ENCODE assay signal across 19 cellular contexts in the genomic region with DNA sequence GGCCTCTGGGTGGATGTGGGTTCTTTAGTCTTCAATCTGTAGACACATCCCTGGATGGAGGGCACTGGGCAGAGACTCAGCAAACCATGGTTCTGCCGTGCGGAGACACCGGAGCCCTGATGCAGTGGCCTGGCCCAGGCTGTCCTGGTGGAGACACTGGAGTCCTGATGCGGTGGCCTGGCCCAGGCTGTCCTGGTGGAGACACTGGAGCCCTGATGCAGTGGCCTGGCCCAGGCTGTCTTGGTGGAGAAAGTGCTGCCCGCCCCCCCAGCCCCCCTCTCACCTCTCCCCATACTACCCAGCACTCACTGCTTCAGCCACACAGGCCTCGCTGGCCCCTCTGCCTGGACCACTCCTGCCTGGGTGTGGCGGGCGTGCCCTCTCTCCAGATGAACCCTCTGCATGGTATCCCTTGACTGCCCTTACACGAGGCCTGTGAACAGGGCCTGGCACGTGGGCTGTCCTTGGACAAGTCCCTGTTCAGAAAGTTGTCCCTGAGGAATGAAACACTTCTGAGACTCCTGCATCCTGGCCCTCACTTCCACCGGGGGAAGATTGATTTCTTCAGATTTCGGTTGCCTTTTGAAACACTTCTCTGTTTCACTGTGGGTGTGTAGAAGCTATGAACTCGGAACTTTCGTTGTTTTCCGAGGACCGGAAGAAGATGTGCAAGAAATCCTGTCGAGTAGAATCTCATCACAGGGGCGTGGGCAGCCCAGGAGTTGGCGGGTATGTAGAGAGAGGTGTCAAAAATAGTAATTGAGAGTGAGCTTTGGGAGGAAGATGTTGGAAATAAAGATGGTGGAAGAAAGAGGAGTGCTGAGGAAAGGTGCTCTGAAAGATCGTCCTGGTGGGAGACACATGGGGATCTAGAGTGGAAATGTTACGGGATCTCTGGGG. TPM values are rescaled to one million over a fixed set of nuclear protein-coding genes. Genes with fewer than 3 reads are reported as not detected.
DNase-seq lines count a peak whose midpoint lies in the region; ATAC-seq and TF ChIP-seq lines count a peak whose summit lies in the region.
"Had no signal": no experiment of that assay in that cellular context is flagged by ENCODE, and none has a peak within 500 bp of the region (broad histone marks: within the 10 kb centered on the region; RNA-seq: fewer than 3 reads in every experiment).

No MANE protein-coding gene starts in this region.

- TF ChIP-seq CTCF in natural killer cell (IDR thresholded peaks at IDR 0.05) (no peak), foreskin keratinocyte (conservative IDR thresholded peaks at IDR 0.05) (no peak), neutrophil (IDR thresholded peaks at IDR 0.05) (no peak), upper lobe of right lung (IDR thresholded peaks at IDR 0.05) (no peak)

- H3K4me1 Mint-ChIP-seq in natural killer cell treated with Interleukin-12 subunit alpha and Interleukin-12 subunit beta and Interleukin-15 and Interleukin-18, amount 100 ng/mL, for 72 hours (ENCODE audit: low read depth in 2 of 2), result peaks cover 0 to 6% of the 10 kb centered on the region in 2 donors
- no peaks in the 10 kb centered on the region for H3K4me1 Mint-ChIP-seq in natural killer cell

- H3K36me3 Mint-ChIP-seq in natural killer cell treated with Interleukin-12 subunit alpha and Interleukin-12 subunit beta and Interleukin-15 and Interleukin-18, amount 100 ng/mL, for 72 hours, result peaks cover 29% of the 10 kb centered on the region
- H3K36me3 Mint-ChIP-seq in natural killer cell, result peaks cover 21% of the 10 kb centered on the region

- H3K27me3 ChIP-seq in foreskin keratinocyte (no peaks in the 10 kb centered on the region), neutrophil (no peaks in the 10 kb centered on the region), upper lobe of right lung (no peaks in the 10 kb centered on the region)
- H3K27me3 ChIP-seq: BLaER1 treated with 17β-estradiol and CSF1 and Interleukin-3, amounts not matched to agents 10 nM and 100 nM had no signal

- peaks cover 6% of the 10 kb centered on the region for H3K9me3 Mint-ChIP-seq in natural killer cell treated with Interleukin-12 subunit alpha and Interleukin-12 subunit beta and Interleukin-15 and Interleukin-18, amount 100 ng/mL, for 72 hours
- H3K9me3 Mint-ChIP-seq in natural killer cell, result peaks cover 5 to 8% of the 10 kb centered on the region in 2 donors

- H3K4me3 Mint-ChIP-seq in natural killer cell treated with Interleukin-12 subunit alpha and Interleukin-12 subunit beta and Interleukin-15 and Interleukin-18, amount 100 ng/mL, for 72 hours, result no peak overlapping the region
- H3K4me3 Mint-ChIP-seq in natural killer cell, result no peak overlapping the region

- H3K9me3 ChIP-seq in neutrophil (no peaks in the 10 kb centered on the region), upper lobe of right lung (peaks cover 10% of the 10 kb centered on the region)

- peak in 1 of 2 donors; percentile 63 for ATAC-seq in natural killer cell treated with Interleukin-12 subunit alpha and Interleukin-12 subunit beta and Interleukin-15 and Interleukin-18, amount 100 ng/mL, for 72 hours
- ATAC-seq in natural killer cell (no peak), foreskin keratinocyte (peak; percentile 28), upper lobe of right lung (no peak)

- intact Hi-C loops in natural killer cell (cut with micrococcal nuclease) (no loop called here), upper lobe of right lung (cut with DNase I) (no loop called here)

- H3K27ac Mint-ChIP-seq in natural killer cell treated with Interleukin-12 subunit alpha and Interleukin-12 subunit beta and Interleukin-15 and Interleukin-18, amount 100 ng/mL, for 72 hours, result no peak overlapping the region
- no peak overlapping the region for H3K27ac Mint-ChIP-seq in natural killer cell

- DNase-seq in natural killer cell treated with Interleukin-12 subunit alpha and Interleukin-12 subunit beta and Interleukin-15 and Interleukin-18, amount 100 ng/mL, for 72 hours (ENCODE audit: low spot score), result peak; percentile 44
- no peak for DNase-seq in natural killer cell
- DNase-seq in foreskin keratinocyte, result no peak
- no peak for DNase-seq in DMS153 (lab: John Stamatoyannopoulos, UW)
- no peak for DNase-seq in upper lobe of right lung
- DNase-seq in NK-92 treated with Interleukin-12 subunit alpha and Interleukin-12 subunit beta, amount 100 ng/mL, for 24 hours (lab: John Stamatoyannopoulos, UW), result no peak
- DNase-seq: 8988T, DMS53, GDM1, Karpas-422, MV-4-11, NCI-H1694 treated with DMSO at 0.1 percent for 48 hours, NCI-H446, NCI-H526, SHP77 had no signal

- peaks cover 60% of the 10 kb centered on the region for H3K36me3 ChIP-seq in neutrophil
- peaks cover 59% of the 10 kb centered on the region for H3K36me3 ChIP-seq in upper lobe of right lung

- H3K27ac ChIP-seq in foreskin keratinocyte (no peak overlapping the region), neutrophil (peak overlapping the region; percentile 80), upper lobe of right lung (no peak overlapping the region)
- H3K27ac ChIP-seq: BLaER1 treated with 17β-estradiol and CSF1 and Interleukin-3, amounts not matched to agents 10 nM and 100 nM had no signal

- H3K27me3 Mint-ChIP-seq in natural killer cell treated with Interleukin-12 subunit alpha and Interleukin-12 subunit beta and Interleukin-15 and Interleukin-18, amount 100 ng/mL, for 72 hours, result no peaks in the 10 kb centered on the region
- no peaks in the 10 kb centered on the region for H3K27me3 Mint-ChIP-seq in natural killer cell (ENCODE audit: low read depth in 2 of 2)

- H3K4me1 ChIP-seq in foreskin keratinocyte (no peaks in the 10 kb centered on the region), neutrophil (ENCODE audit: control insufficient read depth in 1 of 2, insufficient read depth in 1 of 2, low read depth in 1 of 2, low read length in 1 of 2) (peaks cover 41 to 45% of the 10 kb centered on the region in 2 experiments), upper lobe of right lung (no peaks in the 10 kb centered on the region)

- H3K4me3 ChIP-seq in neutrophil (ENCODE audit: low read depth in 1 of 2, low read length in 1 of 2) (no peak overlapping the region), upper lobe of right lung (no peak overlapping the region)
- H3K4me3 ChIP-seq: BLaER1 treated with 17β-estradiol and CSF1 and Interleukin-3, amounts not matched to agents 10 nM and 100 nM had no signal

RNA-seq across cellular contexts. Expression of a gene that starts 26.3 kb away (rescaled TPM):
- total RNA-seq in natural killer cell treated with Interleukin-12 subunit alpha and Interleukin-12 subunit beta and Interleukin-15 and Interleukin-18, amount 100 ng/mL, for 72 hours, result 10 to 100 TPM; 32.8 to 62.9 TPM
- total RNA-seq in natural killer cell (10 to 100 TPM; 31.5 to 52.3 (median 48.5) TPM), foreskin keratinocyte (10.8 and 13.0 TPM in 2 replicates), upper lobe of right lung (20.3 TPM)
- polyA plus RNA-seq in foreskin keratinocyte, result 9.1 and 11.6 TPM in 2 replicates

RNA-seq across cellular contexts. Expression of a gene that starts 26.3 kb away (rescaled TPM):
- total RNA-seq in natural killer cell treated with Interleukin-12 subunit alpha and Interleukin-12 subunit beta and Interleukin-15 and Interleukin-18, amount 100 ng/mL, for 72 hours, result 100 to 1,000 TPM in 1 of 2 donors, 10 to 100 TPM in 1; 57.6 to 108 TPM
- total RNA-seq in natural killer cell, result 10 to 100 TPM; 39.0 to 47.4 (median 40.3) TPM
- total RNA-seq in foreskin keratinocyte, result 75.4 and 95.3 TPM in 2 replicates
- polyA plus RNA-seq in foreskin keratinocyte, result 106 and 144 TPM in 2 replicates
- 36.3 TPM for total RNA-seq in upper lobe of right lung

RNA-seq across cellular contexts. Expression of a gene that starts 50.8 kb away (rescaled TPM):
- not detected for total RNA-seq in natural killer cell treated with Interleukin-12 subunit alpha and Interleukin-12 subunit beta and Interleukin-15 and Interleukin-18, amount 100 ng/mL, for 72 hours
- not detected for total RNA-seq in natural killer cell
- total RNA-seq in foreskin keratinocyte, result not detected in 2 replicates
- not detected in 2 replicates for polyA plus RNA-seq in foreskin keratinocyte
- not detected for total RNA-seq in upper lobe of right lung
- total RNA-seq: H7, M059J had no signal
